ENCODE assay signal across 2 cellular contexts in the genomic region with DNA sequence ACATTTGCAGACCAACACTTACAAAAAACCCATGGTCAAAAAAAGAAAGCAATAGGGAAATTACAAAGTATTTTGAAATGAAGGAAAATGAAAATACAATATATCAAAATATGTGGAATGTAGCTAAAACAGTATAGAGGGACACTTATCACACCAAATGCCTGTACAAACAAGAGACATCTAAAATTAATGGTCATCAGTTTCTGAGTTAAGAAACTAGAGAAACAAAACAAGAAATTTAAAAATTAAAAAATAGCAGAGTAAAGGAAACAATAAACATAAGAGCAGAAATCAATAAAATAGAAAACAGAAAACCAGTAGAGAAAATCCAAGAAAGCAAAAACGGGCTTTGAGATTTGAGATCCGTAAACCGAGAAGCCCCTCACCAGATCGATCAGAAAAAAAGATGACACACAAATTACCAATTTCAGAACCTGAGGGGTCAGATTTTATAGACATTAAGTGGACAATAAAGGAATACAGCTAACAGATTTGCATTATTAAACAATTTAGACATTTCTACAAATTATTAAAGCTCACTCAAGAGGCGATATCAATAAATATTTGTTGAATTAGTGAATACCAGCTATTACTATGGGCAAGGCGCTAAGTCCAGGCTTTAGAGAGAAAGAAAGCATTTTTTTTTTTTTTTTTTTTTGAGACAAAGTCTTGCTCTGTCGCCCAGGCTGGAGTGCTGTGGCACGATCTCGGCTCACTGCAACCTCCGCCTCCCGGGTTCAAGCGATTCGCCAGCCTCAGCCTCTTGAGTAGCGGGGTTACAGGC.
TF ChIP-seq lines count a peak whose summit lies in the region.

No MANE protein-coding gene starts in this region.

TF ChIP-seq in SK-N-SH, 30 proteins besides CTCF, POLR2A, EP300 and RAD21 (continued from another document):
- TF ChIP-seq, protein P1, sequence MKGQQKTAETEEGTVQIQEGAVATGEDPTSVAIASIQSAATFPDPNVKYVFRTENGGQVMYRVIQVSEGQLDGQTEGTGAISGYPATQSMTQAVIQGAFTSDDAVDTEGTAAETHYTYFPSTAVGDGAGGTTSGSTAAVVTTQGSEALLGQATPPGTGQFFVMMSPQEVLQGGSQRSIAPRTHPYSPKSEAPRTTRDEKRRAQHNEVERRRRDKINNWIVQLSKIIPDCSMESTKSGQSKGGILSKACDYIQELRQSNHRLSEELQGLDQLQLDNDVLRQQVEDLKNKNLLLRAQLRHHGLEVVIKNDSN (IDR thresholded peaks at IDR 0.05; ENCODE audit: borderline replicate concordance, low read depth) = no peak
- TF ChIP-seq RXRA (IDR thresholded peaks at IDR 0.05; ENCODE audit: borderline replicate concordance, low read depth) = no peak
- TF ChIP-seq GATA2 (CRISPR knock-in tag; IDR thresholded peaks at IDR 0.05) = no peak
- TF ChIP-seq TEAD4 (IDR thresholded peaks at IDR 0.05; ENCODE audit: borderline replicate concordance, insufficient read depth) = no peak
- no peak for TF ChIP-seq CHD2 (IDR thresholded peaks at IDR 0.05; ENCODE audit: low read length, partially characterized antibody)
- TF ChIP-seq FOXJ3 (CRISPR knock-in tag; IDR thresholded peaks at IDR 0.05) = no peak
- TF ChIP-seq, protein P2, sequence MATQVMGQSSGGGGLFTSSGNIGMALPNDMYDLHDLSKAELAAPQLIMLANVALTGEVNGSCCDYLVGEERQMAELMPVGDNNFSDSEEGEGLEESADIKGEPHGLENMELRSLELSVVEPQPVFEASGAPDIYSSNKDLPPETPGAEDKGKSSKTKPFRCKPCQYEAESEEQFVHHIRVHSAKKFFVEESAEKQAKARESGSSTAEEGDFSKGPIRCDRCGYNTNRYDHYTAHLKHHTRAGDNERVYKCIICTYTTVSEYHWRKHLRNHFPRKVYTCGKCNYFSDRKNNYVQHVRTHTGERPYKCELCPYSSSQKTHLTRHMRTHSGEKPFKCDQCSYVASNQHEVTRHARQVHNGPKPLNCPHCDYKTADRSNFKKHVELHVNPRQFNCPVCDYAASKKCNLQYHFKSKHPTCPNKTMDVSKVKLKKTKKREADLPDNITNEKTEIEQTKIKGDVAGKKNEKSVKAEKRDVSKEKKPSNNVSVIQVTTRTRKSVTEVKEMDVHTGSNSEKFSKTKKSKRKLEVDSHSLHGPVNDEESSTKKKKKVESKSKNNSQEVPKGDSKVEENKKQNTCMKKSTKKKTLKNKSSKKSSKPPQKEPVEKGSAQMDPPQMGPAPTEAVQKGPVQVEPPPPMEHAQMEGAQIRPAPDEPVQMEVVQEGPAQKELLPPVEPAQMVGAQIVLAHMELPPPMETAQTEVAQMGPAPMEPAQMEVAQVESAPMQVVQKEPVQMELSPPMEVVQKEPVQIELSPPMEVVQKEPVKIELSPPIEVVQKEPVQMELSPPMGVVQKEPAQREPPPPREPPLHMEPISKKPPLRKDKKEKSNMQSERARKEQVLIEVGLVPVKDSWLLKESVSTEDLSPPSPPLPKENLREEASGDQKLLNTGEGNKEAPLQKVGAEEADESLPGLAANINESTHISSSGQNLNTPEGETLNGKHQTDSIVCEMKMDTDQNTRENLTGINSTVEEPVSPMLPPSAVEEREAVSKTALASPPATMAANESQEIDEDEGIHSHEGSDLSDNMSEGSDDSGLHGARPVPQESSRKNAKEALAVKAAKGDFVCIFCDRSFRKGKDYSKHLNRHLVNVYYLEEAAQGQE (IDR thresholded peaks at IDR 0.05; ENCODE audit: low read depth, low read length) = no peak

TF ChIP-seq in SK-N-SH treated with all-trans-retinoic acid at 6 μM for 48 hours, 23 proteins besides CTCF, POLR2A, EP300 and RAD21 (continued from another document):
- TF ChIP-seq, protein P3, sequence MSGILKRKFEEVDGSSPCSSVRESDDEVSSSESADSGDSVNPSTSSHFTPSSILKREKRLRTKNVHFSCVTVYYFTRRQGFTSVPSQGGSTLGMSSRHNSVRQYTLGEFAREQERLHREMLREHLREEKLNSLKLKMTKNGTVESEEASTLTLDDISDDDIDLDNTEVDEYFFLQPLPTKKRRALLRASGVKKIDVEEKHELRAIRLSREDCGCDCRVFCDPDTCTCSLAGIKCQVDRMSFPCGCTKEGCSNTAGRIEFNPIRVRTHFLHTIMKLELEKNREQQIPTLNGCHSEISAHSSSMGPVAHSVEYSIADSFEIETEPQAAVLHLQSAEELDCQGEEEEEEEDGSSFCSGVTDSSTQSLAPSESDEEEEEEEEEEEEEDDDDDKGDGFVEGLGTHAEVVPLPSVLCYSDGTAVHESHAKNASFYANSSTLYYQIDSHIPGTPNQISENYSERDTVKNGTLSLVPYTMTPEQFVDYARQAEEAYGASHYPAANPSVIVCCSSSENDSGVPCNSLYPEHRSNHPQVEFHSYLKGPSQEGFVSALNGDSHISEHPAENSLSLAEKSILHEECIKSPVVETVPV (CRISPR knock-in tag; IDR thresholded peaks at IDR 0.05) = no peak
